ENCODE assay signal across 10 cellular contexts in genomic region chr22:20258584-20259335, GRCh38. TPM values are rescaled to one million over a fixed set of nuclear protein-coding genes. Genes with fewer than 3 reads are reported as not detected.
DNase-seq lines count a peak whose midpoint lies in the region; ATAC-seq and TF ChIP-seq lines count a peak whose summit lies in the region.
"Had no signal": no experiment of that assay in that cellular context is flagged by ENCODE, and none has a peak within 500 bp of the region (broad histone marks: within the 10 kb centered on the region; RNA-seq: fewer than 3 reads in every experiment).

No MANE protein-coding gene starts in this region.

- no peaks in the 10 kb centered on the region for H4K20me1 ChIP-seq in DOHH2 (ENCODE audit: control insufficient read depth, insufficient read depth, low read depth, low read length)

- in situ Hi-C loops in G401 (cut with HindIII; ENCODE audit: low sequenced_read_pairs): no loop called here

- no peak overlapping the region for H3K27ac Mint-ChIP-seq in activated naive CD4-positive, alpha-beta T cell treated with anti-CD3 and anti-CD28 coated beads for 36 hours
- no peak overlapping the region for H3K27ac Mint-ChIP-seq in neural crest cell (ENCODE audit: unreplicated experiment)
- H3K27ac Mint-ChIP-seq in stimulated activated naive B cell treated with anti-CD40 and anti-IgM and Interleukin-4, amounts not matched to agents 10 μg/mL and 1 μg/mL and 100 μg/mL, for 72 hours: no peak overlapping the region

- H3K27ac ChIP-seq in DOHH2 (ENCODE audit: low read depth, low read length): no peak overlapping the region

- no peaks in the 10 kb centered on the region for H3K36me3 Mint-ChIP-seq in activated naive CD4-positive, alpha-beta T cell treated with anti-CD3 and anti-CD28 coated beads for 36 hours (ENCODE audit: low read depth)
- H3K36me3 Mint-ChIP-seq in neural crest cell (ENCODE audit: low read depth): no peaks in the 10 kb centered on the region
- H3K36me3 Mint-ChIP-seq in stimulated activated naive B cell treated with anti-CD40 and anti-IgM and Interleukin-4, amounts not matched to agents 10 μg/mL and 1 μg/mL and 100 μg/mL, for 72 hours: no peaks in the 10 kb centered on the region

- no peaks in the 10 kb centered on the region; the same call in 1 of the 2 replicates for H3K27me3 ChIP-seq in DOHH2 (ENCODE audit: control insufficient read depth, low read length)

- no peaks in the 10 kb centered on the region for H3F3A ChIP-seq in DOHH2 (ENCODE audit: control insufficient read depth, insufficient read depth)

- H3K4me3 ChIP-seq in DOHH2 (ENCODE audit: low read length) (no peak overlapping the region), HFF-Myc (replicated peaks; ENCODE audit: low read depth, low read length) (no peak overlapping the region)

- intact Hi-C loops in activated naive CD4-positive, alpha-beta T cell treated with anti-CD3 and anti-CD28 coated beads for 36 hours (cut with micrococcal nuclease): no loop called here

- CTCF ChIA-PET in activated naive CD4-positive, alpha-beta T cell treated with anti-CD3 and anti-CD28 coated beads for 36 hours (lab: Charles Lee): interaction anchor here (0.9 to 2.6 kb wide), 5 partner anchors 20 to 243 kb away, joined by 3 to 8 read pairs (median 5); no protein-coding TSS in a partner anchor

- no peak overlapping the region for H3K4me3 Mint-ChIP-seq in activated naive CD4-positive, alpha-beta T cell treated with anti-CD3 and anti-CD28 coated beads for 36 hours
- H3K4me3 Mint-ChIP-seq in neural crest cell: no peak overlapping the region
- H3K4me3 Mint-ChIP-seq in stimulated activated naive B cell treated with anti-CD40 and anti-IgM and Interleukin-4, amounts not matched to agents 10 μg/mL and 1 μg/mL and 100 μg/mL, for 72 hours: no peak overlapping the region
- H3K4me3 Mint-ChIP-seq: central memory CD8-positive, alpha-beta T cell had no signal

- no peaks in the 10 kb centered on the region for H3K27me3 Mint-ChIP-seq in activated naive CD4-positive, alpha-beta T cell treated with anti-CD3 and anti-CD28 coated beads for 36 hours (ENCODE audit: low read depth)
- H3K27me3 Mint-ChIP-seq in neural crest cell (ENCODE audit: low read depth): no peaks in the 10 kb centered on the region
- H3K27me3 Mint-ChIP-seq in stimulated activated naive B cell treated with anti-CD40 and anti-IgM and Interleukin-4, amounts not matched to agents 10 μg/mL and 1 μg/mL and 100 μg/mL, for 72 hours: no peaks in the 10 kb centered on the region
- H3K27me3 Mint-ChIP-seq: central memory CD8-positive, alpha-beta T cell had no signal

- H3K4me2 ChIP-seq in DOHH2 (ENCODE audit: low read length): no peak overlapping the region

- peaks cover 7% of the 10 kb centered on the region for H3K4me1 Mint-ChIP-seq in activated naive CD4-positive, alpha-beta T cell treated with anti-CD3 and anti-CD28 coated beads for 36 hours (ENCODE audit: low read depth)
- peaks cover 6% of the 10 kb centered on the region for H3K4me1 Mint-ChIP-seq in neural crest cell
- H3K4me1 Mint-ChIP-seq in stimulated activated naive B cell treated with anti-CD40 and anti-IgM and Interleukin-4, amounts not matched to agents 10 μg/mL and 1 μg/mL and 100 μg/mL, for 72 hours: peaks cover 0 to 2% of the 10 kb centered on the region in 2 donors
- H3K4me1 Mint-ChIP-seq: central memory CD8-positive, alpha-beta T cell had no signal

- no peaks in the 10 kb centered on the region for H3K9me3 Mint-ChIP-seq in activated naive CD4-positive, alpha-beta T cell treated with anti-CD3 and anti-CD28 coated beads for 36 hours
- H3K9me3 Mint-ChIP-seq in neural crest cell: no peaks in the 10 kb centered on the region
- H3K9me3 Mint-ChIP-seq in stimulated activated naive B cell treated with anti-CD40 and anti-IgM and Interleukin-4, amounts not matched to agents 10 μg/mL and 1 μg/mL and 100 μg/mL, for 72 hours: no peaks in the 10 kb centered on the region
- H3K9me3 Mint-ChIP-seq: central memory CD8-positive, alpha-beta T cell had no signal

- TF ChIP-seq CTCF in DOHH2 (IDR thresholded peaks at IDR 0.05; ENCODE audit: low read depth, low read length, poor library complexity, severe bottlenecking) (peak; percentile 93), HFF-Myc (IDR thresholded peaks at IDR 0.05; ENCODE audit: low read depth, low read length, missing control alignments) (peak; percentile 53), neural crest cell (conservative IDR thresholded peaks at IDR 0.05) (peak; percentile 35)

- no peak for ATAC-seq in stimulated activated naive B cell treated with anti-CD40 and anti-IgM and Interleukin-4, amounts not matched to agents 10 μg/mL and 1 μg/mL and 100 μg/mL, for 72 hours (replicated peaks)

- no peaks in the 10 kb centered on the region for H3K79me2 ChIP-seq in DOHH2 (ENCODE audit: control insufficient read depth, low read length)

- DNase-seq in HFF-Myc (ENCODE audit: extremely low read depth, low read depth): no peak
- DNase-seq in activated naive CD4-positive, alpha-beta T cell treated with anti-CD3 and anti-CD28 coated beads for 36 hours: peak; percentile 32
- no peak for DNase-seq in neural crest cell (ENCODE audit: low read depth, low spot score)
- DNase-seq in NCI-H2171 treated with DMSO at 0.1 percent for 48 hours (lab: John Stamatoyannopoulos, UW): no peak
- no peak for DNase-seq in mesenteric fat pad (ENCODE audit: low spot score)
- no peak for DNase-seq in G401 (ENCODE audit: low spot score)
- no peak for DNase-seq in stimulated activated naive B cell treated with anti-CD40 and anti-IgM and Interleukin-4, amounts not matched to agents 10 μg/mL and 1 μg/mL and 100 μg/mL, for 72 hours
- DNase-seq: NK-92 treated with Interleukin-12 subunit alpha and Interleukin-12 subunit beta, amount 100 ng/mL, for 24 hours had no signal

- no peaks in the 10 kb centered on the region for H3K9me2 ChIP-seq in DOHH2 (replicated peaks; ENCODE audit: control insufficient read depth, low read length)

- no peaks in the 10 kb centered on the region for H3K36me3 ChIP-seq in DOHH2 (ENCODE audit: control insufficient read depth, low read length)

- H3K4me1 ChIP-seq in DOHH2 (ENCODE audit: control insufficient read depth, low read length): no peaks in the 10 kb centered on the region

- H3K9me3 ChIP-seq in DOHH2 (ENCODE audit: control insufficient read depth, insufficient read depth, low read length): no peaks in the 10 kb centered on the region

RNA-seq across cellular contexts. Expression of gene RTN4R, which starts 9.4 kb away (rescaled TPM):
- total RNA-seq in activated naive CD4-positive, alpha-beta T cell treated with anti-CD3 and anti-CD28 coated beads for 36 hours: 1 to 10 TPM; 2.1 to 2.5 TPM
- 17.9 and 19.0 TPM in 2 replicates for total RNA-seq in neural crest cell
- 0.55 TPM for total RNA-seq in mesenteric fat pad
- total RNA-seq in G401 (2014; rRNA removed; shearing (Covaris generic)): 39.2 and 50.4 TPM in 2 replicates

Comparison
In these comparisons a context has a peak if more than half of its experiments do, and no peak if none do; other contexts are left out.
1. CTCF ChIP-seq: peak in every context shown above with its lines; median percentile 93 in DOHH2; 53 in HFF-Myc; 35 in neural crest cell.